In genomic region chr5:173331956-173332479, GRCh38 we compare ENCODE assay signal across 8 cellular contexts. TPM values are rescaled to one million over a fixed set of nuclear protein-coding genes. Genes with fewer than 3 reads are reported as not detected.
A peak's percentile ranks its signal among the peaks of the same experiment; 100 is the strongest.
DNase-seq lines count a peak whose midpoint lies in the region; ATAC-seq lines count a peak whose summit lies in the region.

No MANE protein-coding gene starts in this region.

- H4K91ac ChIP-seq in mesenchymal stem cell (ENCODE audit: low read length) = no peak overlapping the region

- no peaks in the 10 kb centered on the region; the same call in 1 of the 2 replicates for H4K20me1 ChIP-seq in BLaER1

- no peak overlapping the region for H3K27ac ChIP-seq in BLaER1
- H3K27ac ChIP-seq in mesenchymal stem cell (ENCODE audit: low read length, poor library complexity, severe bottlenecking) = no peak overlapping the region

- H2BK5ac ChIP-seq in mesenchymal stem cell (ENCODE audit: low read depth, low read length, poor library complexity, severe bottlenecking) = no peak overlapping the region

- H3K18ac ChIP-seq in mesenchymal stem cell (ENCODE audit: low read depth in 1 of 2, low read length in 2 of 2) = peak overlapping the region in 1 of 2 experiments; percentile 78

- H3K4me3 ChIP-seq in BLaER1 (no peak overlapping the region), mesenchymal stem cell (ENCODE audit: insufficient read depth in 1 of 2, low read depth in 1 of 2, low read length in 2 of 2) (no peak overlapping the region)

- DNase-seq in GM19238 (ENCODE audit: insufficient read length, low spot score) = peak; percentile 82
- peak; percentile 60 to 85 for DNase-seq in NCI-H524 (lab: John Stamatoyannopoulos, UW)
- peak; percentile 64 for DNase-seq in activated CD4-positive, alpha-beta T cell treated with anti-CD3 and anti-CD28 coated beads, Interleukin-2, amount 50 U/mL, for 1 hour
- DNase-seq in ecto neural progenitor cell (ENCODE audit: low spot score) = peak; percentile 87
- DNase-seq in mesenchymal stem cell = peak; percentile 82
- DNase-seq in stimulated activated CD8-positive, alpha-beta memory T cell treated with anti-CD3 and anti-CD28 coated beads, Interleukin-15, amount 100 ng/mL, for 48 hours (ENCODE audit: low read depth in 2 of 2) = peak; percentile 77

- no peak overlapping the region for H3K14ac ChIP-seq in mesenchymal stem cell (ENCODE audit: low read length in 2 of 2)

- WGBS in mesenchymal stem cell = 49% methylated on average over 16 of the region's 16 CpGs

- no peak overlapping the region for H2BK12ac ChIP-seq in mesenchymal stem cell (ENCODE audit: low read length in 2 of 2)

- H3K36me3 ChIP-seq in BLaER1 (no peaks in the 10 kb centered on the region), mesenchymal stem cell (ENCODE audit: control insufficient read depth in 1 of 2, insufficient read depth in 2 of 2, low read depth in 1 of 2, low read length in 2 of 2) (no peaks in the 10 kb centered on the region)

- H3K79me1 ChIP-seq in mesenchymal stem cell (replicated peaks; ENCODE audit: low read length, poor library complexity, severe bottlenecking) = peaks cover 3% of the 10 kb centered on the region

- peak overlapping the region; percentile 53 for H2BK15ac ChIP-seq in mesenchymal stem cell (ENCODE audit: low read depth, poor library complexity, severe bottlenecking)

- H3K9me3 ChIP-seq in BLaER1 = peaks cover 13% of the 10 kb centered on the region; the same call in 1 of the 2 replicates
- no peaks in the 10 kb centered on the region for H3K9me3 ChIP-seq in mesenchymal stem cell (ENCODE audit: control insufficient read depth, low read length)

- H2BK120ac ChIP-seq in mesenchymal stem cell (ENCODE audit: low read depth, low read length) = no peak overlapping the region

- H3K4me1 ChIP-seq in BLaER1 = peaks cover 27% of the 10 kb centered on the region
- peaks cover 25% of the 10 kb centered on the region for H3K4me1 ChIP-seq in mesenchymal stem cell (ENCODE audit: control insufficient read depth, insufficient read depth, low read depth, low read length)

- H4K8ac ChIP-seq in mesenchymal stem cell (ENCODE audit: low read length) = no peak overlapping the region

- peak overlapping the region; percentile 71 for H3K4me2 ChIP-seq in BLaER1
- no peak overlapping the region for H3K4me2 ChIP-seq in mesenchymal stem cell (ENCODE audit: low read length, poor library complexity, severe bottlenecking)

- no peak overlapping the region for H3K23ac ChIP-seq in mesenchymal stem cell (ENCODE audit: low read length in 2 of 2)

- H2AFZ ChIP-seq in mesenchymal stem cell (ENCODE audit: low read depth, low read length) = no peak overlapping the region

- H3K4ac ChIP-seq in mesenchymal stem cell (ENCODE audit: low read depth in 1 of 2, low read length in 2 of 2) = no peak overlapping the region

- H2AK5ac ChIP-seq in mesenchymal stem cell (ENCODE audit: low read length, severe bottlenecking) = no peak overlapping the region

- H3K9ac ChIP-seq in BLaER1 (no peak overlapping the region), mesenchymal stem cell (ENCODE audit: low read length) (no peak overlapping the region)

- peak; percentile 73 for ATAC-seq in HG03354 (IDR thresholded peaks at IDR 0.05; ENCODE audit: poor library complexity, severe bottlenecking, unreplicated experiment)

- H3K27me3 ChIP-seq in BLaER1 (peaks cover 23% of the 10 kb centered on the region), mesenchymal stem cell (ENCODE audit: control insufficient read depth in 1 of 2, insufficient read depth in 1 of 2, low read length in 2 of 2) (peaks cover 0 to 18% of the 10 kb centered on the region in 2 experiments)

RNA-seq across cellular contexts. Expression of gene STC2, which starts 3.8 kb away (rescaled TPM):
- polyA plus RNA-seq in mesenchymal stem cell (2013, experiment 1 of 2) = 89.5 TPM
- polyA plus RNA-seq in mesenchymal stem cell (2013, experiment 2 of 2) = 87.1 TPM
